ENCODE assay signal across 26 cellular contexts in the genomic region with DNA sequence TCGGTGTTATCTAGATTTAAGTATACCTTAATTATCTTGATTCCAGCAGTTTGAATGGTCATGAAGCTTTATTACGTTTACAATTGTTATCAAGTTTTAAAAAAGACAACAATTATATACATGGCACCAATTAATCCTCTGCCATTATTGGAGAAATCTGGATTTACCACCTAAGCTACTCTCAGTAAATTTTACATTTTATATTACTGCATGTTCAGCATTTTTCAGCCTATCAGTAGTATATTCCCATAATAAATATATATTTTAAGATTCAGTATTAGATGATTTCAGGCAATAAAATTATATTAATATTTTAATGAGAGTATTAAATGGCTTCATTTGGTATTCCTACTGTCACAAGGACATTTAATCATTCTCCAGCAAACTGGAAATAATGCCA.
DNase-seq lines count a peak whose midpoint lies in the region; ATAC-seq, FAIRE-seq and TF ChIP-seq lines count a peak whose summit lies in the region.
"Had no signal": no experiment of that assay in that cellular context is flagged by ENCODE, and none has a peak within 500 bp of the region (broad histone marks: within the 10 kb centered on the region; RNA-seq: fewer than 3 reads in every experiment).

No MANE protein-coding gene starts in this region.

- H3K9me3 ChIP-seq in HepG2 (ENCODE audit: low read length) (no peaks in the 10 kb centered on the region), right lobe of liver (no peaks in the 10 kb centered on the region), PC-9 (ENCODE audit: insufficient read depth, low read depth) (no peaks in the 10 kb centered on the region), mucosa of descending colon (no peaks in the 10 kb centered on the region)
- H3K9me3 ChIP-seq: BE2C, BLaER1 had no signal

- H3K79me2 ChIP-seq in HepG2 (ENCODE audit: insufficient read depth, low read length) (no peaks in the 10 kb centered on the region), PC-9 (ENCODE audit: low read depth) (no peaks in the 10 kb centered on the region)

- H3K4me2 ChIP-seq in HepG2 (ENCODE audit: low read depth, low read length) (no peak overlapping the region), PC-9 (no peak overlapping the region)
- H3K4me2 ChIP-seq: BLaER1 had no signal

- no peak for TF ChIP-seq EP300 in HepG2 (IDR thresholded peaks at IDR 0.05; ENCODE audit: low read depth in 2 of 2, low read length in 2 of 2)
- no peak for TF ChIP-seq EP300 in HepG2 (CRISPR knock-in tag; IDR thresholded peaks at IDR 0.05; ENCODE audit: borderline replicate concordance)

- H3K27me3 Mint-ChIP-seq in endothelial cell (ENCODE audit: unreplicated experiment) = peaks cover 1% of the 10 kb centered on the region
- H3K27me3 Mint-ChIP-seq: CD4-positive, alpha-beta memory T cell; CD4-positive, CD25-positive, alpha-beta regulatory T cell; CD8-positive, alpha-beta memory T cell had no signal

- H2AFZ ChIP-seq in HepG2 (ENCODE audit: low read length) = no peak overlapping the region
- 0 out of 2 replicates have a peak overlapping the region, but pooled peaks have one; percentile 57 for H2AFZ ChIP-seq in PC-9

- no peaks in the 10 kb centered on the region for H3K4me1 ChIP-seq in HepG2 (ENCODE audit: insufficient read depth, low read length)
- H3K4me1 ChIP-seq in right lobe of liver = no peaks in the 10 kb centered on the region
- H3K4me1 ChIP-seq in PC-9 (replicated peaks; ENCODE audit: insufficient read depth) = no peaks in the 10 kb centered on the region
- H3K4me1 ChIP-seq in mucosa of descending colon (ENCODE audit: low read depth) = no peaks in the 10 kb centered on the region
- H3K4me1 ChIP-seq: BE2C, BLaER1 had no signal

- H3K27me3 ChIP-seq in HepG2 (ENCODE audit: control insufficient read depth in 1 of 2, insufficient read depth in 2 of 2, low read length in 2 of 2) = no peaks in the 10 kb centered on the region
- H3K27me3 ChIP-seq in right lobe of liver = no peaks in the 10 kb centered on the region
- H3K27me3 ChIP-seq in PC-9 (ENCODE audit: insufficient read depth, low read depth) = no peaks in the 10 kb centered on the region
- H3K27me3 ChIP-seq: BE2C, BLaER1 had no signal

- H3K27ac ChIP-seq in HepG2 (ENCODE audit: extremely low read length, insufficient read depth, low read length) = no peak overlapping the region
- H3K27ac ChIP-seq in right lobe of liver = no peak overlapping the region
- no peak overlapping the region for H3K27ac ChIP-seq in PC-9
- H3K27ac ChIP-seq: 22Rv1, BLaER1 had no signal

- BruUV-seq in HepG2 (replicated peaks; lab: Mats Ljungman, UMichigan) (no TSS peak), PC-9 (replicated peaks; lab: Mats Ljungman, UMichigan) (no TSS peak)

- POLR2A ChIA-PET in HepG2 (lab: Yijun Ruan, JAX) = no interaction called here
- POLR2A ChIA-PET in PC-9 (lab: Charles Lee; ENCODE audit: unreplicated experiment) = no interaction called here

- H3K36me3 Mint-ChIP-seq in endothelial cell (ENCODE audit: low read depth, unreplicated experiment) = peaks cover 11% of the 10 kb centered on the region
- H3K36me3 Mint-ChIP-seq: CD14-positive monocyte; CD4-positive, CD25-positive, alpha-beta regulatory T cell; CD8-positive, alpha-beta memory T cell had no signal

- CTCF ChIA-PET in HepG2 (lab: Yijun Ruan, JAX; ENCODE audit: low intra/inter-chr PET ratio, low total read pairs) = no interaction called here
- CTCF ChIA-PET in PC-9 (lab: Charles Lee) = no interaction called here

- intact Hi-C loops in HepG2 (cut with micrococcal nuclease; ENCODE audit: unreplicated experiment) (no loop called here), right lobe of liver (cut with DNase I) (no loop called here), PC-9 (cut with micrococcal nuclease; ENCODE audit: unreplicated experiment) (no loop called here), mucosa of descending colon (cut with DNase I, micrococcal nuclease) (no loop called here)

- no peak overlapping the region for H3K9ac ChIP-seq in HepG2 (ENCODE audit: insufficient read depth, low read depth, low read length)
- H3K9ac ChIP-seq: BLaER1 had no signal

- H3K4me1 Mint-ChIP-seq in endothelial cell (ENCODE audit: unreplicated experiment) = peaks cover 38% of the 10 kb centered on the region
- H3K4me1 Mint-ChIP-seq: CD14-positive monocyte; CD4-positive, alpha-beta memory T cell; CD4-positive, CD25-positive, alpha-beta regulatory T cell; CD8-positive, alpha-beta memory T cell had no signal

- no peaks in the 10 kb centered on the region for H3K9me2 ChIP-seq in PC-9 (ENCODE audit: insufficient read depth)

- no peaks in the 10 kb centered on the region for H3F3A ChIP-seq in PC-9 (ENCODE audit: insufficient read depth, low read depth)

- no peak for TF ChIP-seq RAD21 in HepG2 (CRISPR knock-in tag; IDR thresholded peaks at IDR 0.05)

- in situ Hi-C loops in HepG2 (cut with HindIII; ENCODE audit: extremely low pct_ligation_motif_present, low pct_unique_long_range_greater_than_20kb) = no loop called here

- H3K4me3 Mint-ChIP-seq in endothelial cell (ENCODE audit: unreplicated experiment) = no peak overlapping the region
- H3K4me3 Mint-ChIP-seq: CD14-positive monocyte; CD4-positive, alpha-beta memory T cell; CD4-positive, CD25-positive, alpha-beta regulatory T cell; CD8-positive, alpha-beta memory T cell had no signal

- no peaks in the 10 kb centered on the region for H3K36me3 ChIP-seq in HepG2 (replicated peaks in 1 of 2; ENCODE audit: control insufficient read depth in 1 of 2, insufficient read depth in 2 of 2, low read length in 2 of 2)
- H3K36me3 ChIP-seq in right lobe of liver = no peaks in the 10 kb centered on the region
- no peaks in the 10 kb centered on the region for H3K36me3 ChIP-seq in PC-9 (ENCODE audit: low read depth)
- H3K36me3 ChIP-seq in mucosa of descending colon (ENCODE audit: low read depth) = no peaks in the 10 kb centered on the region
- H3K36me3 ChIP-seq: BE2C, BLaER1 had no signal

- ATAC-seq in HepG2 = no peak
- ATAC-seq in right lobe of liver = no peak
- ATAC-seq in GM21515 (IDR thresholded peaks at IDR 0.05; ENCODE audit: unreplicated experiment) = no peak
- ATAC-seq in mucosa of descending colon = no peak
- ATAC-seq: GM12878 had no signal

- no peaks in the 10 kb centered on the region for H4K20me1 ChIP-seq in HepG2 (ENCODE audit: insufficient read depth, low read length)
- H4K20me1 ChIP-seq in PC-9 (ENCODE audit: insufficient read depth) = no peaks in the 10 kb centered on the region
- H4K20me1 ChIP-seq: BLaER1 had no signal

- no peak for FAIRE-seq in HepG2 (lab: Jason Lieb, UNC)
- FAIRE-seq: GM12878, GM12892, GM18507 had no signal

- no peaks in the 10 kb centered on the region for H3K9me3 Mint-ChIP-seq in endothelial cell (ENCODE audit: unreplicated experiment)

- peak overlapping the region; percentile 97 for H3K27ac Mint-ChIP-seq in endothelial cell (ENCODE audit: unreplicated experiment)
- H3K27ac Mint-ChIP-seq: CD14-positive monocyte; CD4-positive, alpha-beta memory T cell; CD4-positive, CD25-positive, alpha-beta regulatory T cell; CD8-positive, alpha-beta memory T cell had no signal

- TF ChIP-seq CTCF in HepG2 (CRISPR knock-in tag; IDR thresholded peaks at IDR 0.05) (no peak), right lobe of liver (IDR thresholded peaks at IDR 0.05) (no peak), PC-9 (conservative IDR thresholded peaks at IDR 0.05) (no peak), endothelial cell (IDR thresholded peaks at IDR 0.05; ENCODE audit: unreplicated experiment) (no peak), mucosa of descending colon (IDR thresholded peaks at IDR 0.05) (no peak)

- no peak overlapping the region for H3K4me3 ChIP-seq in HepG2 (replicated peaks in 1 of 3; ENCODE audit: insufficient read depth in 1 of 3, low read depth in 2 of 3, low read length in 3 of 3)
- no peak overlapping the region for H3K4me3 ChIP-seq in right lobe of liver
- H3K4me3 ChIP-seq in PC-9 = no peak overlapping the region
- no peak overlapping the region for H3K4me3 ChIP-seq in mucosa of descending colon
- H3K4me3 ChIP-seq: BLaER1, GM12878 had no signal

- 3% methylated on average over 2 of the region's 2 CpGs for WGBS in HepG2 (ENCODE audit: low lambda C conversion rate)
- whole genome bisulfite sequencing in right lobe of liver (ENCODE audit: insufficient coverage, low coverage, low lambda C conversion rate, missing lambda C conversion rate) = 56% methylated on average over 2 of the region's 2 CpGs

- no peak for TF ChIP-seq POLR2A in HepG2 (IDR thresholded peaks at IDR 0.05; ENCODE audit: insufficient read depth in 1 of 2, low read depth in 2 of 2, low read length in 2 of 2)
- no peak for TF ChIP-seq POLR2A in right lobe of liver (IDR thresholded peaks at IDR 0.05)

- DNase-seq in HepG2 (ENCODE audit: low spot score) = no peak
- DNase-seq in right lobe of liver = no peak
- no peak for DNase-seq in PC-9
- DNase-seq in endothelial cell (ENCODE audit: low spot score) = no peak
- DNase-seq in mucosa of descending colon = no peak
- DNase-seq: ACHN; BE2C; C1 segment of cervical spinal cord; CD4-positive, alpha-beta memory T cell; CD4-positive, CD25-positive, alpha-beta regulatory T cell; CD8-positive, alpha-beta memory T cell; COR-L47; DMS 273 treated with DMSO at 0.1 percent for 48 hours; DMS153; DMS53; DMS79; DND-41; EL; GDM1 had no signal

TF ChIP-seq in HepG2, 621 proteins besides CTCF, POLR2A, EP300 and RAD21 (continues in another document):
- no peak for TF ChIP-seq MIXL1 (CRISPR knock-in tag; IDR thresholded peaks at IDR 0.05)
- TF ChIP-seq, protein P1, sequence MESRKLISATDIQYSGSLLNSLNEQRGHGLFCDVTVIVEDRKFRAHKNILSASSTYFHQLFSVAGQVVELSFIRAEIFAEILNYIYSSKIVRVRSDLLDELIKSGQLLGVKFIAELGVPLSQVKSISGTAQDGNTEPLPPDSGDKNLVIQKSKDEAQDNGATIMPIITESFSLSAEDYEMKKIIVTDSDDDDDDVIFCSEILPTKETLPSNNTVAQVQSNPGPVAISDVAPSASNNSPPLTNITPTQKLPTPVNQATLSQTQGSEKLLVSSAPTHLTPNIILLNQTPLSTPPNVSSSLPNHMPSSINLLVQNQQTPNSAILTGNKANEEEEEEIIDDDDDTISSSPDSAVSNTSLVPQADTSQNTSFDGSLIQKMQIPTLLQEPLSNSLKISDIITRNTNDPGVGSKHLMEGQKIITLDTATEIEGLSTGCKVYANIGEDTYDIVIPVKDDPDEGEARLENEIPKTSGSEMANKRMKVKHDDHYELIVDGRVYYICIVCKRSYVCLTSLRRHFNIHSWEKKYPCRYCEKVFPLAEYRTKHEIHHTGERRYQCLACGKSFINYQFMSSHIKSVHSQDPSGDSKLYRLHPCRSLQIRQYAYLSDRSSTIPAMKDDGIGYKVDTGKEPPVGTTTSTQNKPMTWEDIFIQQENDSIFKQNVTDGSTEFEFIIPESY (CRISPR knock-in tag; IDR thresholded peaks at IDR 0.05) = no peak
- TF ChIP-seq MAFK (conservative IDR thresholded peaks at IDR 0.05 in 1 of 2, IDR thresholded peaks at IDR 0.05 in 1 of 2; ENCODE audit: low read length in 2 of 2) = peak; percentile 30 to 71; a peak in 3 of 4 replicates
